1 cellular context compared by ENCODE assay signal in the genomic region with DNA sequence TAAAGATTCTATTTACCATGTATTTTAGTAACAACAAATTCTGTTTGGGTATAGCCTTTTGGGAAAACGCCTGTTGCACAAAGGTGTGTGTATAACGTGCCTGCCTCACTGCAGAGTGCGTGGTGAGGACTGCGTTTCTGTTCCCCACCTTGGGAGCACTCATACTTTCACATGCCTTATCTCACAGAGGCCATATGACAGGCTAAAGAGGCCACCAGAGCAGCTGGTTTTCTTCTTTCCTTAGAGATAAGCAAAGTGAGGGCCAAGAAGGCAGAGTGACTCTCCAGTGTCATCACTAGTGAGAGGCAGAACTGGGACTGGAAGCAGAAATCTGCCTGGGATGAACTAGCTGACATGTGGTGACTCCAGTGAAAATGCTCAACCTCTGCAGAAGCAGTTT.
A peak's percentile ranks its signal among the peaks of the same experiment; 100 is the strongest.
TF ChIP-seq lines count a peak whose summit lies in the region.

No MANE protein-coding gene starts in this region.

TF ChIP-seq in K562, 482 proteins besides CTCF, POLR2A, EP300 and RAD21 (continued from another document and continues in another):
- TF ChIP-seq BCOR (IDR thresholded peaks at IDR 0.05) = no peak
- TF ChIP-seq NR2F6 (CRISPR knock-in tag; IDR thresholded peaks at IDR 0.05) = no peak
- TF ChIP-seq FOSL1 (tag; conservative IDR thresholded peaks at IDR 0.05) = no peak
- TF ChIP-seq RBM17 (IDR thresholded peaks at IDR 0.05; ENCODE audit: borderline replicate concordance, low read depth, low read length) = no peak
- TF ChIP-seq ZBTB17 (CRISPR knock-in tag; IDR thresholded peaks at IDR 0.05) = 0 out of 2 replicates have a peak, but pooled peaks have one; percentile 39
- TF ChIP-seq SPI1 (IDR thresholded peaks at IDR 0.05; ENCODE audit: borderline replicate concordance, low read depth, low read length) = no peak
- peak; percentile 59; the same call in 1 of the 2 replicates for TF ChIP-seq ZKSCAN8 (CRISPR knock-in tag; IDR thresholded peaks at IDR 0.05)
- TF ChIP-seq RBM15 (IDR thresholded peaks at IDR 0.05; ENCODE audit: insufficient read depth, low read length) = no peak
- no peak for TF ChIP-seq TAF7 (tag; IDR thresholded peaks at IDR 0.05)
- TF ChIP-seq NR2C1 (IDR thresholded peaks at IDR 0.05) = no peak
- 0 out of 2 replicates have a peak, but pooled peaks have one; percentile 19 for TF ChIP-seq NR2C1 (tag; IDR thresholded peaks at IDR 0.05)
- TF ChIP-seq MGA (IDR thresholded peaks at IDR 0.05) = no peak
- TF ChIP-seq ZNF76 (CRISPR knock-in tag; IDR thresholded peaks at IDR 0.05; ENCODE audit: borderline replicate concordance) = no peak
- no peak for TF ChIP-seq ARID2 (IDR thresholded peaks at IDR 0.05)
- no peak for TF ChIP-seq ZHX1 (conservative IDR thresholded peaks at IDR 0.05; ENCODE audit: low read length)
- TF ChIP-seq TCF3 (CRISPR knock-in tag; IDR thresholded peaks at IDR 0.05) = peak; percentile 85
- TF ChIP-seq AFF4 (CRISPR knock-in tag; IDR thresholded peaks at IDR 0.05) = no peak
- TF ChIP-seq ETS2 (tag; IDR thresholded peaks at IDR 0.05; ENCODE audit: borderline replicate concordance, poor library complexity, severe bottlenecking) = no peak
- TF ChIP-seq, protein P1, sequence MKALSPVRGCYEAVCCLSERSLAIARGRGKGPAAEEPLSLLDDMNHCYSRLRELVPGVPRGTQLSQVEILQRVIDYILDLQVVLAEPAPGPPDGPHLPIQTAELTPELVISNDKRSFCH (CRISPR knock-in tag; IDR thresholded peaks at IDR 0.05) = no peak
- TF ChIP-seq, protein P1 (tag; IDR thresholded peaks at IDR 0.05) = no peak
- no peak for TF ChIP-seq LEF1 (IDR thresholded peaks at IDR 0.05)
- peak; percentile 42; the same call in 1 of the 2 replicates for TF ChIP-seq STAT5A (IDR thresholded peaks at IDR 0.05; ENCODE audit: borderline replicate concordance, low read length)
- no peak for TF ChIP-seq NFIX (CRISPR knock-in tag; IDR thresholded peaks at IDR 0.05; ENCODE audit: low read depth)
- peak in 1 of 2 experiments; percentile 58; a peak in 1 of 4 replicates for TF ChIP-seq RCOR1 (IDR thresholded peaks at IDR 0.05; ENCODE audit: borderline replicate concordance in 1 of 2, low read depth in 2 of 2, low read length in 2 of 2)
- TF ChIP-seq, protein P2, sequence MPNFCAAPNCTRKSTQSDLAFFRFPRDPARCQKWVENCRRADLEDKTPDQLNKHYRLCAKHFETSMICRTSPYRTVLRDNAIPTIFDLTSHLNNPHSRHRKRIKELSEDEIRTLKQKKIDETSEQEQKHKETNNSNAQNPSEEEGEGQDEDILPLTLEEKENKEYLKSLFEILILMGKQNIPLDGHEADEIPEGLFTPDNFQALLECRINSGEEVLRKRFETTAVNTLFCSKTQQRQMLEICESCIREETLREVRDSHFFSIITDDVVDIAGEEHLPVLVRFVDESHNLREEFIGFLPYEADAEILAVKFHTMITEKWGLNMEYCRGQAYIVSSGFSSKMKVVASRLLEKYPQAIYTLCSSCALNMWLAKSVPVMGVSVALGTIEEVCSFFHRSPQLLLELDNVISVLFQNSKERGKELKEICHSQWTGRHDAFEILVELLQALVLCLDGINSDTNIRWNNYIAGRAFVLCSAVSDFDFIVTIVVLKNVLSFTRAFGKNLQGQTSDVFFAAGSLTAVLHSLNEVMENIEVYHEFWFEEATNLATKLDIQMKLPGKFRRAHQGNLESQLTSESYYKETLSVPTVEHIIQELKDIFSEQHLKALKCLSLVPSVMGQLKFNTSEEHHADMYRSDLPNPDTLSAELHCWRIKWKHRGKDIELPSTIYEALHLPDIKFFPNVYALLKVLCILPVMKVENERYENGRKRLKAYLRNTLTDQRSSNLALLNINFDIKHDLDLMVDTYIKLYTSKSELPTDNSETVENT (CRISPR knock-in tag; IDR thresholded peaks at IDR 0.05) = no peak
- TF ChIP-seq ZNF395 (CRISPR knock-in tag; IDR thresholded peaks at IDR 0.05) = peak; percentile 58
- TF ChIP-seq COPS2 (conservative IDR thresholded peaks at IDR 0.05) = no peak
- TF ChIP-seq, protein P3, sequence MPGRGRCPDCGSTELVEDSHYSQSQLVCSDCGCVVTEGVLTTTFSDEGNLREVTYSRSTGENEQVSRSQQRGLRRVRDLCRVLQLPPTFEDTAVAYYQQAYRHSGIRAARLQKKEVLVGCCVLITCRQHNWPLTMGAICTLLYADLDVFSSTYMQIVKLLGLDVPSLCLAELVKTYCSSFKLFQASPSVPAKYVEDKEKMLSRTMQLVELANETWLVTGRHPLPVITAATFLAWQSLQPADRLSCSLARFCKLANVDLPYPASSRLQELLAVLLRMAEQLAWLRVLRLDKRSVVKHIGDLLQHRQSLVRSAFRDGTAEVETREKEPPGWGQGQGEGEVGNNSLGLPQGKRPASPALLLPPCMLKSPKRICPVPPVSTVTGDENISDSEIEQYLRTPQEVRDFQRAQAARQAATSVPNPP (IDR thresholded peaks at IDR 0.05; ENCODE audit: borderline replicate concordance, insufficient read depth, insufficient read length) = no peak
- no peak for TF ChIP-seq STAG1 (CRISPR knock-in tag; IDR thresholded peaks at IDR 0.05; ENCODE audit: borderline replicate concordance)
- no peak for TF ChIP-seq CHD4 (IDR thresholded peaks at IDR 0.05; ENCODE audit: insufficient read depth, insufficient replicate concordance, low read depth, low read length, poor library complexity, severe bottlenecking)
- no peak for TF ChIP-seq RBFOX2 (IDR thresholded peaks at IDR 0.05; ENCODE audit: low read depth, low read length)
- no peak for TF ChIP-seq ZNF133 (CRISPR knock-in tag; IDR thresholded peaks at IDR 0.05)
- TF ChIP-seq NR3C1 (CRISPR knock-in tag; IDR thresholded peaks at IDR 0.05) = no peak
- no peak for TF ChIP-seq MXI1 (IDR thresholded peaks at IDR 0.05; ENCODE audit: low read depth, low read length)
